In genomic region chr7:37923996-37924395, GRCh38 we compare ENCODE assay signal across 1 cellular context.
TF ChIP-seq lines count a peak whose summit lies in the region.

No MANE protein-coding gene starts in this region.

TF ChIP-seq in liver, 16 proteins besides CTCF, POLR2A, EP300 and RAD21 (continued from another document):
- TF ChIP-seq REST (IDR thresholded peaks at IDR 0.05) (no peak), ATF3 (IDR thresholded peaks at IDR 0.05) (no peak), GABPA (IDR thresholded peaks at IDR 0.05 in 1 of 2, conservative IDR thresholded peaks at IDR 0.05 in 1 of 2) (no peak), MAX (IDR thresholded peaks at IDR 0.05) (no peak)
